2 cellular contexts compared by ENCODE assay signal in the genomic region with DNA sequence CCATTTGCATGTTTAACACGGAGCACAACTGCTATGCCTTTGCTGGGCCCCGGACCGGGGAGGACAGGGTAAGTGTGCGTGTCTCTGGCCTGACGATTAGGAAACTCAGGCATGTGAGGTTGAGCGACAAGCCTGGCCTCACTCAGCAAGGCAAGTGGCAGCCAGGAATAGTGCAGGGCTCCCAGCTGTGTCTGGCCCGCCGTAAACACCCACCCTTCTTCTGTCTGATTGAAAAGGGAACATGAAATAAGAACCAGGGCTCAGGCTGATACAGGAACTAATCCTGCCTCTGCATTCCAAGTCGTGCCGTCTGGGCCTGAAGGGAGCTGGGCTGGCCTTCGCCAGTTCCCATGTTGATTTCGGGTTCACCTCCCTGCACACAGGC.
TF ChIP-seq lines count a peak whose summit lies in the region.

No MANE protein-coding gene starts in this region.

TF ChIP-seq in SK-N-SH, 30 proteins besides CTCF, POLR2A, EP300 and RAD21 (continued from another document):
- TF ChIP-seq NRF1 (IDR thresholded peaks at IDR 0.05; ENCODE audit: low read depth, low read length) (no peak), MEF2A (IDR thresholded peaks at IDR 0.05; ENCODE audit: borderline replicate concordance, low read depth) (no peak), GABPA (IDR thresholded peaks at IDR 0.05; ENCODE audit: low read depth) (no peak), RXRA (IDR thresholded peaks at IDR 0.05; ENCODE audit: borderline replicate concordance, low read depth) (no peak), TEAD4 (IDR thresholded peaks at IDR 0.05; ENCODE audit: borderline replicate concordance, insufficient read depth) (no peak), JUND (IDR thresholded peaks at IDR 0.05) (no peak), RCOR1 (IDR thresholded peaks at IDR 0.05; ENCODE audit: low read length) (no peak), MXI1 (IDR thresholded peaks at IDR 0.05; ENCODE audit: low read depth, low read length) (no peak), FOSL2 (IDR thresholded peaks at IDR 0.05; ENCODE audit: borderline replicate concordance, low read depth) (no peak), YY1 (IDR thresholded peaks at IDR 0.05; ENCODE audit: low read depth) (no peak)
- TF ChIP-seq, protein P1, sequence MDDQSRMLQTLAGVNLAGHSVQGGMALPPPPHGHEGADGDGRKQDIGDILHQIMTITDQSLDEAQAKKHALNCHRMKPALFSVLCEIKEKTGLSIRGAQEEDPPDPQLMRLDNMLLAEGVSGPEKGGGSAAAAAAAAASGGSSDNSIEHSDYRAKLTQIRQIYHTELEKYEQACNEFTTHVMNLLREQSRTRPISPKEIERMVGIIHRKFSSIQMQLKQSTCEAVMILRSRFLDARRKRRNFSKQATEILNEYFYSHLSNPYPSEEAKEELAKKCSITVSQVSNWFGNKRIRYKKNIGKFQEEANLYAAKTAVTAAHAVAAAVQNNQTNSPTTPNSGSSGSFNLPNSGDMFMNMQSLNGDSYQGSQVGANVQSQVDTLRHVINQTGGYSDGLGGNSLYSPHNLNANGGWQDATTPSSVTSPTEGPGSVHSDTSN (IDR thresholded peaks at IDR 0.05): no peak
- TF ChIP-seq, protein P2, sequence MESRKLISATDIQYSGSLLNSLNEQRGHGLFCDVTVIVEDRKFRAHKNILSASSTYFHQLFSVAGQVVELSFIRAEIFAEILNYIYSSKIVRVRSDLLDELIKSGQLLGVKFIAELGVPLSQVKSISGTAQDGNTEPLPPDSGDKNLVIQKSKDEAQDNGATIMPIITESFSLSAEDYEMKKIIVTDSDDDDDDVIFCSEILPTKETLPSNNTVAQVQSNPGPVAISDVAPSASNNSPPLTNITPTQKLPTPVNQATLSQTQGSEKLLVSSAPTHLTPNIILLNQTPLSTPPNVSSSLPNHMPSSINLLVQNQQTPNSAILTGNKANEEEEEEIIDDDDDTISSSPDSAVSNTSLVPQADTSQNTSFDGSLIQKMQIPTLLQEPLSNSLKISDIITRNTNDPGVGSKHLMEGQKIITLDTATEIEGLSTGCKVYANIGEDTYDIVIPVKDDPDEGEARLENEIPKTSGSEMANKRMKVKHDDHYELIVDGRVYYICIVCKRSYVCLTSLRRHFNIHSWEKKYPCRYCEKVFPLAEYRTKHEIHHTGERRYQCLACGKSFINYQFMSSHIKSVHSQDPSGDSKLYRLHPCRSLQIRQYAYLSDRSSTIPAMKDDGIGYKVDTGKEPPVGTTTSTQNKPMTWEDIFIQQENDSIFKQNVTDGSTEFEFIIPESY (IDR thresholded peaks at IDR 0.05; ENCODE audit: borderline replicate concordance, low read depth): no peak
- TF ChIP-seq, protein P3, sequence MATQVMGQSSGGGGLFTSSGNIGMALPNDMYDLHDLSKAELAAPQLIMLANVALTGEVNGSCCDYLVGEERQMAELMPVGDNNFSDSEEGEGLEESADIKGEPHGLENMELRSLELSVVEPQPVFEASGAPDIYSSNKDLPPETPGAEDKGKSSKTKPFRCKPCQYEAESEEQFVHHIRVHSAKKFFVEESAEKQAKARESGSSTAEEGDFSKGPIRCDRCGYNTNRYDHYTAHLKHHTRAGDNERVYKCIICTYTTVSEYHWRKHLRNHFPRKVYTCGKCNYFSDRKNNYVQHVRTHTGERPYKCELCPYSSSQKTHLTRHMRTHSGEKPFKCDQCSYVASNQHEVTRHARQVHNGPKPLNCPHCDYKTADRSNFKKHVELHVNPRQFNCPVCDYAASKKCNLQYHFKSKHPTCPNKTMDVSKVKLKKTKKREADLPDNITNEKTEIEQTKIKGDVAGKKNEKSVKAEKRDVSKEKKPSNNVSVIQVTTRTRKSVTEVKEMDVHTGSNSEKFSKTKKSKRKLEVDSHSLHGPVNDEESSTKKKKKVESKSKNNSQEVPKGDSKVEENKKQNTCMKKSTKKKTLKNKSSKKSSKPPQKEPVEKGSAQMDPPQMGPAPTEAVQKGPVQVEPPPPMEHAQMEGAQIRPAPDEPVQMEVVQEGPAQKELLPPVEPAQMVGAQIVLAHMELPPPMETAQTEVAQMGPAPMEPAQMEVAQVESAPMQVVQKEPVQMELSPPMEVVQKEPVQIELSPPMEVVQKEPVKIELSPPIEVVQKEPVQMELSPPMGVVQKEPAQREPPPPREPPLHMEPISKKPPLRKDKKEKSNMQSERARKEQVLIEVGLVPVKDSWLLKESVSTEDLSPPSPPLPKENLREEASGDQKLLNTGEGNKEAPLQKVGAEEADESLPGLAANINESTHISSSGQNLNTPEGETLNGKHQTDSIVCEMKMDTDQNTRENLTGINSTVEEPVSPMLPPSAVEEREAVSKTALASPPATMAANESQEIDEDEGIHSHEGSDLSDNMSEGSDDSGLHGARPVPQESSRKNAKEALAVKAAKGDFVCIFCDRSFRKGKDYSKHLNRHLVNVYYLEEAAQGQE (IDR thresholded peaks at IDR 0.05; ENCODE audit: low read depth, low read length): no peak
TF ChIP-seq in SK-N-SH: peak in this region for 0.

TF ChIP-seq in HEK293T, 16 proteins besides CTCF, POLR2A, EP300 and RAD21 (continued from another document):
- TF ChIP-seq, protein P4, sequence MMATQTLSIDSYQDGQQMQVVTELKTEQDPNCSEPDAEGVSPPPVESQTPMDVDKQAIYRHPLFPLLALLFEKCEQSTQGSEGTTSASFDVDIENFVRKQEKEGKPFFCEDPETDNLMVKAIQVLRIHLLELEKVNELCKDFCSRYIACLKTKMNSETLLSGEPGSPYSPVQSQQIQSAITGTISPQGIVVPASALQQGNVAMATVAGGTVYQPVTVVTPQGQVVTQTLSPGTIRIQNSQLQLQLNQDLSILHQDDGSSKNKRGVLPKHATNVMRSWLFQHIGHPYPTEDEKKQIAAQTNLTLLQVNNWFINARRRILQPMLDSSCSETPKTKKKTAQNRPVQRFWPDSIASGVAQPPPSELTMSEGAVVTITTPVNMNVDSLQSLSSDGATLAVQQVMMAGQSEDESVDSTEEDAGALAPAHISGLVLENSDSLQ (IDR thresholded peaks at IDR 0.05): no peak
- no peak for TF ChIP-seq FOXA1 (IDR thresholded peaks at IDR 0.05)
- TF ChIP-seq ARNT (IDR thresholded peaks at IDR 0.05): no peak
- TF ChIP-seq ZNF384 (IDR thresholded peaks at IDR 0.05): no peak
- no peak for TF ChIP-seq LEF1 (IDR thresholded peaks at IDR 0.05; ENCODE audit: borderline replicate concordance)
- no peak for TF ChIP-seq SUZ12 (IDR thresholded peaks at IDR 0.05)
- TF ChIP-seq FOXK2 (IDR thresholded peaks at IDR 0.05): no peak
